In the genomic region with DNA sequence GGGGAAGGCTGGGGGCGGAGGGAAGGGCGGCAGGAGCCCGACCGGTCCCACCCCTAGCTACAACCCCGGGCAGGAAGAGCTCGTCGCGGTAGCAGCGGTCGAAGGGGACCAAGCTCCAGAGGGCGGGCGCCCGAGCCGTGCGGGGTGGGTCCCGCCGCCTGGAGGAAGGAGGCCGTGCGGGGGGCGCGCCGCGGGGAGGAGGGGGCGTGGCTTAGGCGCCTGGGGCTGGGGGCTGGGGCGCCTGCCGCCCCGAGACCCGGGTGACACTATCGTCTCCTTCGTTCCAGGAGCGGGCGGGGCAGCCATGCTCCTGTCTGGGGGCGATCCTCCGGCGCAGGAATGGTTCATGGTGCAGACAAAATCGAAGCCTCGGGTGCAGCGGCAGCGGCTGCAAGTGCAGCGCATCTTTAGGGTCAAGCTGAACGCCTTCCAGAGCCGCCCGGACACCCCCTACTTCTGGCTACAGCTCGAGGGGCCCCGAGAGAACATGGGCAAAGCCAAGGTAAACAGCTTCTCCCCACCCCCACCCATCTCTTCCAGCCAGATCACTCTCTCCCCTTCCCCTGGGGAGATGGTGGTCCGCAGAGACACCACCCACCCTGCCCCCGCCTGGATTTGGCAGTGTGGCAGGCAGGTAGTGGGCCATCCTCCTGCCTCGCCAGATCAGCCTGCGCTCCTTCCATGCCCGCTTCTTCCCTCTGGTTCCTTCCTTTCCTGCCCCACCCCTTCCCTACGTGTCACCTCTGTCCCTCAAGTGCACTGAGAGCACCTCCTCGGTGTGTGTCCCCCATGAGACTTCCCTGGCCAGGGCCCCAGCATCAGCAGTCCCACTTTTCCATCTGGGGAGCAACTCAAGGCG, we compare ENCODE assay signal across 8 cellular contexts. TPM values are rescaled to one million over a fixed set of nuclear protein-coding genes. Genes with fewer than 3 reads are reported as not detected.
DNase-seq lines count a peak whose midpoint lies in the region; ATAC-seq and TF ChIP-seq lines count a peak whose summit lies in the region.

A gene (plus strand): TSS at position 61 of the 859 bp plus-strand sequence. CDS start 244 bp downstream, at position 305.

- TF ChIP-seq POLR2A in vagina (IDR thresholded peaks at IDR 0.05), result peak in 1 of 2 donors; percentile 26

- H3K27ac Mint-ChIP-seq in CD8-positive, alpha-beta T cell, result no peak within 1 kb of the TSS
- peak within 1 kb of the TSS; percentile 68 for H3K27ac Mint-ChIP-seq in nephron progenitor cell

- POLR2A ChIA-PET in CD8-positive, alpha-beta T cell (lab: Charles Lee), result interaction anchor here (0.6 kb wide), 1 partner anchor 66 kb away, joined by 3 read pairs; no protein-coding TSS in a partner anchor

- intact Hi-C loops in CD8-positive, alpha-beta T cell (cut with DNase I, micrococcal nuclease), result no loop called here
- intact Hi-C loops in vagina (cut with DNase I), result no loop called here

- peak within 1 kb of the TSS; percentile 73 for H3K4me3 Mint-ChIP-seq in CD8-positive, alpha-beta T cell
- H3K4me3 Mint-ChIP-seq in nephron progenitor cell, result peak within 1 kb of the TSS; percentile 94

- DNase-seq in CD8-positive, alpha-beta T cell, result peak in 6 of 7 experiments; percentile 6 to 62 (median 30)
- peak; percentile 47 for DNase-seq in NCI-H146 (lab: John Stamatoyannopoulos, UW)
- DNase-seq in activated gamma-delta T cell (lab: John Stamatoyannopoulos, UW), result peak; percentile 28
- DNase-seq in fibroblast of villous mesenchyme (ENCODE audit: low read depth), result peak; percentile 56
- DNase-seq in nephron progenitor cell, result peak; percentile 86
- no peak for DNase-seq in vagina (ENCODE audit: extremely low spot score in 2 of 2)
- no peak for DNase-seq in NK-92 treated with Interleukin-12 subunit alpha and Interleukin-12 subunit beta, amount 100 ng/mL, for 24 hours (lab: John Stamatoyannopoulos, UW)

- peaks cover 7% of the 10 kb centered on the region for H3K4me1 Mint-ChIP-seq in CD8-positive, alpha-beta T cell (ENCODE audit: low read depth)
- peaks cover 87% of the 10 kb centered on the region for H3K4me1 Mint-ChIP-seq in nephron progenitor cell

- no peaks in the 10 kb centered on the region for H3K36me3 Mint-ChIP-seq in CD8-positive, alpha-beta T cell
- H3K36me3 Mint-ChIP-seq in nephron progenitor cell (ENCODE audit: low read depth), result peaks cover 14% of the 10 kb centered on the region

- no peak within 1 kb of the TSS for H3K27ac ChIP-seq in CD8-positive, alpha-beta T cell (ENCODE audit: low read depth, low read length)
- peak within 1 kb of the TSS; percentile 91 for H3K27ac ChIP-seq in vagina

- no peak for TF ChIP-seq CTCF in CD8-positive, alpha-beta T cell (IDR thresholded peaks at IDR 0.05)
- TF ChIP-seq CTCF in fibroblast of villous mesenchyme (IDR thresholded peaks at IDR 0.05; ENCODE audit: insufficient read depth, low read depth, low read length), result no peak
- TF ChIP-seq CTCF in nephron progenitor cell (IDR thresholded peaks at IDR 0.05), result no peak
- TF ChIP-seq CTCF in vagina (IDR thresholded peaks at IDR 0.05), result no peak

- no peaks in the 10 kb centered on the region for H3K27me3 ChIP-seq in CD8-positive, alpha-beta T cell (ENCODE audit: insufficient read depth, low read length)
- H3K27me3 ChIP-seq in vagina, result no peaks in the 10 kb centered on the region

- ATAC-seq in CD8-positive, alpha-beta T cell, result peak; percentile 90
- ATAC-seq in GM21529 (IDR thresholded peaks at IDR 0.05; ENCODE audit: unreplicated experiment), result no peak

- H3K27me3 Mint-ChIP-seq in CD8-positive, alpha-beta T cell (ENCODE audit: low read depth), result peaks cover 5% of the 10 kb centered on the region
- peaks cover 4% of the 10 kb centered on the region for H3K27me3 Mint-ChIP-seq in nephron progenitor cell (ENCODE audit: low read depth, poor library complexity)

- H3K9me3 Mint-ChIP-seq in CD8-positive, alpha-beta T cell, result no peaks in the 10 kb centered on the region
- peaks cover 6% of the 10 kb centered on the region for H3K9me3 Mint-ChIP-seq in nephron progenitor cell

- H3K4me3 ChIP-seq in CD8-positive, alpha-beta T cell (ENCODE audit: low read depth, low read length), result peak within 1 kb of the TSS; percentile 48
- H3K4me3 ChIP-seq in fibroblast of villous mesenchyme (ENCODE audit: low read depth, low read length), result peak within 1 kb of the TSS; percentile 68
- H3K4me3 ChIP-seq in vagina, result peak within 1 kb of the TSS; percentile 69 to 79

- no peaks in the 10 kb centered on the region for H3K9me3 ChIP-seq in CD8-positive, alpha-beta T cell (ENCODE audit: low read length)
- H3K9me3 ChIP-seq in vagina, result no peaks in the 10 kb centered on the region

- H3K36me3 ChIP-seq in CD8-positive, alpha-beta T cell (ENCODE audit: insufficient read depth, low read length), result no peaks in the 10 kb centered on the region
- H3K36me3 ChIP-seq in vagina, result no peaks in the 10 kb centered on the region

- CTCF ChIA-PET in CD8-positive, alpha-beta T cell (lab: Charles Lee), result interaction anchor here (1.0 to 1.6 kb wide), 2 partner anchors 66 to 210 kb away, joined by 4 to 5 read pairs; a partner anchor contains a TSS

- peaks cover 6% of the 10 kb centered on the region for H3K4me1 ChIP-seq in CD8-positive, alpha-beta T cell (ENCODE audit: insufficient read depth, low read length)
- peaks cover 70% of the 10 kb centered on the region for H3K4me1 ChIP-seq in vagina

RNA-seq across cellular contexts. Expression of the gene that starts here (rescaled TPM):
- under 1 TPM in 1 of 2 experiments, not detected in 1; 0.06 TPM for total RNA-seq in CD8-positive, alpha-beta T cell
- total RNA-seq in fibroblast of villous mesenchyme, result 11.6 and 15.5 TPM in 2 replicates
- total RNA-seq in vagina, result 14.7 TPM

Comparison
In these comparisons a context has a peak if more than half of its experiments do, and no peak if none do; other contexts are left out.
1. RNA of the gene that starts here (total RNA-seq): 11.6 to 15.5 TPM in fibroblast of villous mesenchyme and 14.7 TPM in vagina (single experiment); 0.06 TPM in CD8-positive, alpha-beta T cell; every median in the first group is over 10 times any median in the second.
2. Peak in DNase-seq, ATAC-seq and H3K4me3 ChIP-seq in CD8-positive, alpha-beta T cell; RNA of the gene not detected or under 1 TPM.
3. DNase-seq: peak in NCI-H146 (single experiment), activated gamma-delta T cell (single experiment), fibroblast of villous mesenchyme (single experiment) and nephron progenitor cell (single experiment); none in vagina (0 of 2) and NK-92 treated with Interleukin-12 subunit alpha and Interleukin-12 subunit beta, amount 100 ng/mL, for 24 hours (single experiment).
4. Peak in every context shown above with its lines, with median percentiles within 50 percentile points of each other: H3K4me3 ChIP-seq.